8 cellular contexts compared by ENCODE assay signal in the genomic region with DNA sequence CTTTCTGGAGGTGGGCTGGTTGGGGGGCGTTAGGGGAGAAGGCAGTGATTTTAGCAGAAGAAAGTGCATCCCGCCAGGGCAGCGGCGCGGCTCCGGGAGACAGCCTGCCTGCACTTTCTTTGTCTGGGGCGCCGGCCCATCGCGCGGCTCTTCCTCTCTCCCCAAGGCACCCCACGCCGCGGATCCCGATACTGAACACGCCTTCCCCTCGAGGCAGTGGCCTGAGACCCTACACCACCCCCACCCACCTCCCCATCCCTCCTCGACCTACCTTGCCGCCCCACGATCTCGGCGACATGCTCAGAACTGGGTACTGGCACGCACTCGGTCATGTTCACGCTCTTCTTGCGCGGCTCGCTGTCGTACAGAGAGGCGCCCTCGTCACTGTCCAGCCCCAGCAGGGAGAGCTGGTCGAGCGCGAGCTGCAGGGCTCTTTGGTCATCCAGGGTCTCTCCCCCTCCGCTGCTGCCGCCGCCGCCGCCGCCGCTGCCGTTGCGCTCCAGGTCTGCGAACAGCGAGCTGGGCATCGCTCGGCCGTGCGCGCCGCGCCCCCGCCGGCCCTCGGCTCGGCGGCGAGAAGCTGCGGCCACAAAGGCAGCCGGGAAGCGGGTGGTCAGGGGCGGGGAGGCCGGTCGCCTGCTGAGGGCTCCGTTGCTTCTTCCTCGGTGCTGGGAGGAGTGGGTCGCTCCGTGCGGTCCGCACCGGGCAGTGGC. TPM values are rescaled to one million over a fixed set of nuclear protein-coding genes. Genes with fewer than 3 reads are reported as not detected.
DNase-seq lines count a peak whose midpoint lies in the region; ATAC-seq and TF ChIP-seq lines count a peak whose summit lies in the region.

No MANE protein-coding gene starts in this region.

- H3K4me1 ChIP-seq in IMR-90 (ENCODE audit: control insufficient read depth, insufficient read depth, low read length) = peaks cover 6% of the 10 kb centered on the region
- peaks cover 7 to 12% of the 10 kb centered on the region in 2 donors for H3K4me1 ChIP-seq in esophagus (ENCODE audit: control insufficient read depth in 2 of 2, insufficient read depth in 2 of 2, low read length in 1 of 2)
- H3K4me1 ChIP-seq in mucosa of rectum (ENCODE audit: control insufficient read depth in 2 of 2, insufficient read depth in 2 of 2, low read length in 2 of 2) = peaks cover 8 to 18% of the 10 kb centered on the region in 2 donors
- H3K4me1 ChIP-seq in thoracic aorta (ENCODE audit: control insufficient read depth in 1 of 2, low read depth in 2 of 2) = peaks cover 5 to 19% of the 10 kb centered on the region in 2 donors

- H3K36me3 Mint-ChIP-seq in CD14-positive monocyte = peaks cover 9 to 14% of the 10 kb centered on the region in 2 donors
- peaks cover 2% of the 10 kb centered on the region for H3K36me3 Mint-ChIP-seq in activated CD4-positive, alpha-beta memory T cell treated with anti-CD3 and anti-CD28 coated beads for 36 hours

- peak overlapping the region; percentile 91 for H2AFZ ChIP-seq in IMR-90 (replicated peaks; ENCODE audit: low read length, poor library complexity)

- H3K18ac ChIP-seq in IMR-90 (ENCODE audit: low read depth, low read length) = peak overlapping the region; percentile 83

- peak overlapping the region; percentile 93 for H2AK9ac ChIP-seq in IMR-90 (replicated peaks; ENCODE audit: low read depth, low read length, poor library complexity)

- peak overlapping the region; percentile 18; the same call in 1 of the 2 replicates for H3K4me2 ChIP-seq in IMR-90 (ENCODE audit: low read depth, low read length)

- peak overlapping the region; percentile 90 for H3K4ac ChIP-seq in IMR-90 (ENCODE audit: low read depth, low read length)

- peak overlapping the region in 3 of 7 donors; percentile 12 to 59 (median 24) for H3K27ac Mint-ChIP-seq in CD14-positive monocyte
- H3K27ac Mint-ChIP-seq in activated CD4-positive, alpha-beta memory T cell treated with anti-CD3 and anti-CD28 coated beads for 36 hours = no peak overlapping the region

- H3K9me1 ChIP-seq in IMR-90 (ENCODE audit: insufficient read depth, low read length) = peaks cover 5% of the 10 kb centered on the region; the same call in 1 of the 2 replicates

- H2BK5ac ChIP-seq in IMR-90 (ENCODE audit: low read depth, low read length, poor library complexity, severe bottlenecking) = peak overlapping the region; percentile 86

- peaks cover 36% of the 10 kb centered on the region for H4K20me1 ChIP-seq in IMR-90 (ENCODE audit: insufficient read depth, low read length)

- ATAC-seq in GM19372 (IDR thresholded peaks at IDR 0.05; ENCODE audit: low read depth, unreplicated experiment) = peak; percentile 7
- peak; percentile 5 for ATAC-seq in IMR-90 (ENCODE audit: low read depth)
- no peak for ATAC-seq in thoracic aorta (ENCODE audit: insufficient number of reproducible peaks, low FRiP score, low read depth)

- peaks cover 22% of the 10 kb centered on the region for H3K4me1 Mint-ChIP-seq in CD14-positive monocyte
- peaks cover 12% of the 10 kb centered on the region for H3K4me1 Mint-ChIP-seq in activated CD4-positive, alpha-beta memory T cell treated with anti-CD3 and anti-CD28 coated beads for 36 hours (ENCODE audit: low read depth)

- DNase-seq in CD14-positive monocyte (ENCODE audit: low spot score) (no peak), IMR-90 (peak; percentile 54), thoracic aorta (ENCODE audit: low spot score) (no peak), NCI-H2196 treated with DMSO at 0.1 percent for 48 hours (lab: John Stamatoyannopoulos, UW; ENCODE audit: unreplicated experiment) (no peak)
- peak; percentile 30 for DNase-seq in activated CD4-positive, alpha-beta memory T cell treated with anti-CD3 and anti-CD28 coated beads for 36 hours

- peak; percentile 8; the same call in 1 of the 2 replicates for TF ChIP-seq POLR2A in IMR-90 (IDR thresholded peaks at IDR 0.05; ENCODE audit: low read depth, low read length)

- in situ Hi-C loops in IMR-90 (cut with MboI; ENCODE audit: low sequenced_read_pairs) = loop anchor here (10.0 kb wide), 2 partner anchors 151 to 571 kb away; no protein-coding TSS in a partner anchor

- H4K5ac ChIP-seq in IMR-90 (ENCODE audit: low read depth, low read length) = peak overlapping the region; percentile 41

- BruUV-seq in IMR-90 (replicated peaks; lab: Mats Ljungman, UMichigan) = no TSS peak

- POLR2A ChIA-PET in IMR-90 (lab: Charles Lee; ENCODE audit: unreplicated experiment) = no interaction called here
- POLR2A ChIA-PET in activated CD4-positive, alpha-beta memory T cell treated with anti-CD3 and anti-CD28 coated beads for 36 hours (lab: Charles Lee) = interaction anchor here (1.8 kb wide), 1 partner anchor 217 kb away, joined by 6 read pairs; the partner anchor contains the start of genes EFL1 and SAXO2

- peaks cover 6 to 32% of the 10 kb centered on the region in 2 experiments; a peak in 3 of 4 replicates for H3K79me1 ChIP-seq in IMR-90 (ENCODE audit: low read depth in 1 of 2, low read length in 2 of 2)

- no peaks in the 10 kb centered on the region for H3K9me3 ChIP-seq in IMR-90 (ENCODE audit: control insufficient read depth, insufficient read depth, low read length)
- H3K9me3 ChIP-seq in esophagus (ENCODE audit: control insufficient read depth in 2 of 2, insufficient read depth in 1 of 2, low read depth in 1 of 2, low read length in 1 of 2) = peaks cover 0 to 2% of the 10 kb centered on the region in 2 donors
- H3K9me3 ChIP-seq in mucosa of rectum (ENCODE audit: control insufficient read depth in 2 of 2, low read length in 2 of 2) = no peaks in the 10 kb centered on the region
- H3K9me3 ChIP-seq in thoracic aorta = no peaks in the 10 kb centered on the region

- H4K8ac ChIP-seq in IMR-90 (ENCODE audit: low read depth in 2 of 2, low read length in 2 of 2) = peak overlapping the region; percentile 6 to 54; a peak in 1 of 4 replicates

- peak overlapping the region; percentile 93 to 97 for H3K4me3 Mint-ChIP-seq in CD14-positive monocyte
- peak overlapping the region; percentile 82 for H3K4me3 Mint-ChIP-seq in activated CD4-positive, alpha-beta memory T cell treated with anti-CD3 and anti-CD28 coated beads for 36 hours

- no peak; the same call in 1 of the 2 replicates for TF ChIP-seq RAD21 in IMR-90 (IDR thresholded peaks at IDR 0.05; ENCODE audit: low read length)

- H2AK5ac ChIP-seq in IMR-90 (ENCODE audit: low read depth, low read length) = peak overlapping the region; percentile 85

- 0% methylated on average over 22 of the region's 71 CpGs; no CpG with 5 or more reads in 1 of the 2 experiments for WGBS in IMR-90 (ENCODE audit: extremely low coverage in 2 of 2, insufficient read length in 1 of 2), 2 experiments
- 0 to 1% methylated on average over 65 to 71 of the region's 71 CpGs for WGBS in esophagus, 2 donors

- H3K27me3 Mint-ChIP-seq in CD14-positive monocyte (ENCODE audit: low read depth in 3 of 3) = peaks cover 27 to 38% (median 27%) of the 10 kb centered on the region in 3 donors
- peaks cover 21% of the 10 kb centered on the region for H3K27me3 Mint-ChIP-seq in activated CD4-positive, alpha-beta memory T cell treated with anti-CD3 and anti-CD28 coated beads for 36 hours

- dilution Hi-C loops in IMR-90 (cut with HindIII; ENCODE audit: low sequenced_read_pairs, unreplicated experiment) = no loop called here

- intact Hi-C loops in CD14-positive monocyte (cut with micrococcal nuclease) (loop anchor here in 1 of 2 donors (10.0 kb wide), 2 partner anchors 219 to 1051 kb away; partner anchors contain the start of genes EFL1 and SAXO2), IMR-90 (cut with micrococcal nuclease) (loop anchor here (2.0 to 10.0 kb wide), 3 partner anchors 57 to 221 kb away; no protein-coding TSS in a partner anchor)
- intact Hi-C loops in activated CD4-positive, alpha-beta memory T cell treated with anti-CD3 and anti-CD28 coated beads for 36 hours (cut with micrococcal nuclease) = loop anchor here (5.0 to 10.0 kb wide), 2 partner anchors 753 to 1351 kb away; partner anchors contain the start of gene ABHD17C

- H3K23ac ChIP-seq in IMR-90 (ENCODE audit: low read depth, low read length) = peak overlapping the region; percentile 86

- H3K9ac ChIP-seq in IMR-90 (ENCODE audit: low read depth, low read length) (peak overlapping the region; percentile 92), mucosa of rectum (ENCODE audit: low read depth in 1 of 2, low read length in 2 of 2) (peak overlapping the region; percentile 38 to 73)

- H3K27ac ChIP-seq in IMR-90 (ENCODE audit: insufficient read depth, low read length) = peak overlapping the region; percentile 90
- H3K27ac ChIP-seq in esophagus (ENCODE audit: low read depth in 2 of 2, low read length in 1 of 2) = peak overlapping the region; percentile 81 to 90
- H3K27ac ChIP-seq in mucosa of rectum (ENCODE audit: low read depth in 2 of 2, low read length in 2 of 2) = peak overlapping the region; percentile 77 to 81
- peak overlapping the region; percentile 48 to 65 for H3K27ac ChIP-seq in thoracic aorta

- peak overlapping the region; percentile 15; the same call in 1 of the 3 replicates for H2BK15ac ChIP-seq in IMR-90 (ENCODE audit: low read depth, low read length)

- H3K56ac ChIP-seq in IMR-90 (ENCODE audit: extremely low read depth, insufficient read depth, low read length) = peak overlapping the region; percentile 83

- no peaks in the 10 kb centered on the region for H3K27me3 ChIP-seq in IMR-90 (ENCODE audit: control insufficient read depth, insufficient read depth, low read length)
- H3K27me3 ChIP-seq in esophagus (ENCODE audit: control insufficient read depth in 1 of 2, insufficient read depth in 2 of 2, low read length in 2 of 2) = no peaks in the 10 kb centered on the region
- H3K27me3 ChIP-seq in mucosa of rectum (ENCODE audit: control insufficient read depth in 2 of 2, insufficient read depth in 2 of 2, low read length in 2 of 2) = peaks cover 12 to 23% of the 10 kb centered on the region in 2 donors
- no peaks in the 10 kb centered on the region for H3K27me3 ChIP-seq in thoracic aorta (replicated peaks; ENCODE audit: insufficient read depth)

- peak overlapping the region; percentile 88 for H4K91ac ChIP-seq in IMR-90 (ENCODE audit: insufficient read depth, low read depth, low read length)

- peak overlapping the region; percentile 64 for H2BK120ac ChIP-seq in IMR-90 (ENCODE audit: low read depth, low read length)

- peak overlapping the region; percentile 81 for H3K14ac ChIP-seq in IMR-90 (replicated peaks; ENCODE audit: low read depth, low read length)

- H3K9me3 Mint-ChIP-seq in CD14-positive monocyte = peaks cover 0 to 6% (median 3%) of the 10 kb centered on the region in 7 donors
- no peaks in the 10 kb centered on the region for H3K9me3 Mint-ChIP-seq in activated CD4-positive, alpha-beta memory T cell treated with anti-CD3 and anti-CD28 coated beads for 36 hours

- no peak overlapping the region for H2BK20ac ChIP-seq in IMR-90 (ENCODE audit: low read depth, low read length)

- H3K36me3 ChIP-seq in IMR-90 (ENCODE audit: control insufficient read depth, insufficient read depth, low read length) (peaks cover 14% of the 10 kb centered on the region; the same call in 1 of the 2 replicates), esophagus (ENCODE audit: control insufficient read depth in 2 of 2, insufficient read depth in 2 of 2, low read length in 1 of 2) (no peaks in the 10 kb centered on the region), mucosa of rectum (ENCODE audit: control insufficient read depth in 2 of 2, insufficient read depth in 2 of 2, low read length in 2 of 2) (no peaks in the 10 kb centered on the region), thoracic aorta (no peaks in the 10 kb centered on the region)

- CTCF ChIA-PET in IMR-90 (lab: Yijun Ruan, JAX) = no interaction called here
- CTCF ChIA-PET in activated CD4-positive, alpha-beta memory T cell treated with anti-CD3 and anti-CD28 coated beads for 36 hours (lab: Charles Lee) = interaction anchor here (0.9 kb wide), 1 partner anchor 563 kb away, joined by 4 read pairs; no protein-coding TSS in a partner anchor

- H3K4me3 ChIP-seq in IMR-90 (ENCODE audit: insufficient read depth, low read depth, low read length) (peak overlapping the region; percentile 92), esophagus (ENCODE audit: low read depth in 1 of 2, low read length in 2 of 2) (peak overlapping the region; percentile 64 to 67), mucosa of rectum (ENCODE audit: low read length in 2 of 2) (peak overlapping the region; percentile 75 to 100), thoracic aorta (peak overlapping the region; percentile 96)

- TF ChIP-seq CTCF in CD14-positive monocyte (IDR thresholded peaks at IDR 0.05) (no peak), IMR-90 (conservative IDR thresholded peaks at IDR 0.05; ENCODE audit: low read depth, low read length) (no peak), thoracic aorta (IDR thresholded peaks at IDR 0.05) (no peak)

RNA-seq across cellular contexts. Expression of gene MEX3B, which starts 0.5 kb away (rescaled TPM):
- under 1 TPM in 1 of 2 donors, not detected in 1; 0.05 TPM for polyA plus RNA-seq in CD14-positive monocyte
- 3.6 and 6.7 TPM in 2 replicates for total RNA-seq in IMR-90 (2012; rRNA removed)
- polyA plus RNA-seq in IMR-90 (2012; rRNA removed) = 12.9 and 16.2 TPM in 2 replicates
- 7.5 and 19.5 TPM in 2 replicates for polyA plus RNA-seq in IMR-90 (2012; cell fraction: cytosol; rRNA removed)
- polyA plus RNA-seq in IMR-90 (2012; cell fraction: nucleus; rRNA removed; ENCODE audit: low replicate concordance) = 25.1 and 51.6 TPM in 2 replicates
- total RNA-seq in activated CD4-positive, alpha-beta memory T cell treated with anti-CD3 and anti-CD28 coated beads for 36 hours = under 1 TPM; 0.67 to 0.82 TPM
- under 1 TPM; 0.39 to 0.42 TPM for polyA plus RNA-seq in esophagus
- 1 to 10 TPM in 1 of 2 donors, under 1 TPM in 1; 0.68 to 5.6 TPM for total RNA-seq in thoracic aorta

Comparison
In these comparisons a context has a peak if more than half of its experiments do, and no peak if none do; other contexts are left out.
1. DNase-seq: peak in IMR-90 (single experiment) and activated CD4-positive, alpha-beta memory T cell treated with anti-CD3 and anti-CD28 coated beads for 36 hours (single experiment); none in CD14-positive monocyte (single experiment), thoracic aorta (single experiment) and NCI-H2196 treated with DMSO at 0.1 percent for 48 hours (single experiment).
2. Peak in every context shown above with its lines, with median percentiles within 50 percentile points of each other: H3K27ac ChIP-seq and H3K4me3 ChIP-seq.